Comparison of ENCODE assay signal across 9 cellular contexts in the genomic region with DNA sequence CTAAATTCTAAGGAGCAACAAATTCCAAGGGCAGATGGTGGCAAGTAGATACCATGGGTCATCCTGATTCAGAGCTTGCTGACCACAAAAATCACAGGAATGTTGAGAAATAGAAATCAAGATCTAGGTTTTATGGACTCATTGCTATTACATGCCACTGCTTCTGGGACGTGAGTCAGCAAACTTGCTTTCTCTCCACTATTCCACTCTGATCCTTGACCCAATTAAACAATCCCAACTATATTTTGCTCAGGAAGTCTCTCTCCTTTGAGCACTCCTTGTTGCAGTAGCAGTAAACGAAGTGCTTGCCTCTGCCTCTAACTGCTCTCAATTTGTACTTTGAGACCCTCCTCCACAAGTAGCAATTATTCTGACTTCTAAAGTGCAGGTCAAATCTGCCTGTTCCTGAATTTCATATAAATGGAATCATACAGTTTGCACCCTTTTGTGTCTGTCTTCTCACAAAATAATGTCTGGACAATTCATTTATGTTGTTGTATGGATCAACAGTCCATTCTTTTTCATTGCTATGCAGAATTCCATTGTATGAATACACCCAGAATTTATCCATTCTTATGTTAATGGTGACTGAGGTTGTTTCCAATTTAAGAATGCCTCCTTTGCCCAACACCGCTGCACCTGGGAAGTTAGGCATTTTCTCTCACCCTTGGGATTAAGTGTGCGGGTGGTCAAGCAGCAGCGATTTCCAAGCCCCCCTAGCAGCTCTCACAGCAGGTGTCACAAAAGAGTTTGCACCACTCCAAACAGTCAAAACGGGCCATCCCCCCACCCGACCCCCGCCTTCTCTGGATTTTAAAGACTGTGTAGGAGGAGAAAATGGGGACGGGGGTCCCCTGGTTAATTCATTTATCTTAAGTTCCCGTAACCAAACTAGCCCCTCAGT. TPM values are rescaled to one million over a fixed set of nuclear protein-coding genes. Genes with fewer than 3 reads are reported as not detected.
DNase-seq lines count a peak whose midpoint lies in the region; ATAC-seq, FAIRE-seq and TF ChIP-seq lines count a peak whose summit lies in the region.
"Had no signal": no experiment of that assay in that cellular context is flagged by ENCODE, and none has a peak within 500 bp of the region (broad histone marks: within the 10 kb centered on the region; RNA-seq: fewer than 3 reads in every experiment).

No MANE protein-coding gene starts in this region.

- peaks cover 4% of the 10 kb centered on the region for H3K4me1 ChIP-seq in iPS DF 6.9 (ENCODE audit: control insufficient read depth, insufficient read depth, low read length)
- H3K4me1 ChIP-seq in stomach, result peaks cover 0 to 13% (median 4%) of the 10 kb centered on the region in 4 donors
- no peaks in the 10 kb centered on the region for H3K4me1 ChIP-seq in HepG2 (ENCODE audit: insufficient read depth, low read length)

- whole genome bisulfite sequencing in iPS DF 6.9 (ENCODE audit: insufficient coverage, insufficient read length), result no CpG with 5 or more reads among the region's 10 CpGs
- WGBS in stomach, 5 donors, result 45 to 66% (median 62%) methylated on average over 10 of the region's 10 CpGs
- WGBS in HepG2 (ENCODE audit: low lambda C conversion rate), result 92% methylated on average over 10 of the region's 10 CpGs

- no peak for TF ChIP-seq EP300 in stomach (IDR thresholded peaks at IDR 0.05)
- TF ChIP-seq EP300 in HepG2 (IDR thresholded peaks at IDR 0.05; ENCODE audit: low read depth in 2 of 2, low read length in 2 of 2), result no peak
- TF ChIP-seq EP300 in HepG2 (CRISPR knock-in tag; IDR thresholded peaks at IDR 0.05; ENCODE audit: borderline replicate concordance), result no peak

- TF ChIP-seq CTCF in stomach (IDR thresholded peaks at IDR 0.05), result no peak
- no peak for TF ChIP-seq CTCF in HepG2 (CRISPR knock-in tag; IDR thresholded peaks at IDR 0.05)

- no peak for FAIRE-seq in HepG2 (lab: Jason Lieb, UNC)

- BruUV-seq in HepG2 (replicated peaks; lab: Mats Ljungman, UMichigan), result no TSS peak

- H3K4me3 ChIP-seq in iPS DF 6.9 (ENCODE audit: low read length), result peak overlapping the region; percentile 5; the same call in 1 of the 2 replicates
- peak overlapping the region; percentile 44 to 50 (median 47) for H3K4me3 ChIP-seq in stomach
- H3K4me3 ChIP-seq in HepG2 (replicated peaks in 1 of 3; ENCODE audit: insufficient read depth in 1 of 3, low read depth in 2 of 3, low read length in 3 of 3), result no peak overlapping the region

- peaks cover 11% of the 10 kb centered on the region for H3K4me1 Mint-ChIP-seq in activated T-helper 1 cell treated with anti-CD3 and anti-CD28 coated beads, Interleukin-12 subunit alpha, Interleukin-12 subunit beta, Interleukin-2, Interleukin-4 antibody, amounts not matched to agents 30 ng/mL and 10 ng/mL and 1 ng/mL, durations not matched to agents 14 hours and 24 hours and 36 hours (ENCODE audit: low read depth)

- TF ChIP-seq POLR2A in stomach (IDR thresholded peaks at IDR 0.05) (no peak), HepG2 (IDR thresholded peaks at IDR 0.05; ENCODE audit: insufficient read depth in 1 of 2, low read depth in 2 of 2, low read length in 2 of 2) (no peak)

- DNase-seq in SIG-M5 treated with dmso at 0.1 percent for 504 hours (lab: John Stamatoyannopoulos, UW; ENCODE audit: unreplicated experiment) (peak; percentile 3), SIG-M5 (lab: John Stamatoyannopoulos, UW) (no peak), iPS DF 6.9 (ENCODE audit: low read depth, low spot score) (peak; percentile 66), stomach (no peak), NCI-H2171 treated with DMSO at 0.1 percent for 48 hours (lab: John Stamatoyannopoulos, UW) (no peak), SKM-1 treated with dmso at 0.1 percent for 144 hours (lab: John Stamatoyannopoulos, UW; ENCODE audit: unreplicated experiment) (no peak), HepG2 (ENCODE audit: low spot score) (no peak)
- no peak for DNase-seq in activated T-helper 1 cell treated with anti-CD3 and anti-CD28 coated beads, Interleukin-12 subunit alpha, Interleukin-12 subunit beta, Interleukin-2, Interleukin-4 antibody, amounts not matched to agents 30 ng/mL and 10 ng/mL and 1 ng/mL, durations not matched to agents 14 hours and 24 hours and 36 hours (ENCODE audit: low spot score)

- H3K27ac ChIP-seq in iPS DF 6.9 (ENCODE audit: low read length) (peak overlapping the region; percentile 94), stomach (peak overlapping the region in 1 of 5 donors; percentile 69), HepG2 (ENCODE audit: extremely low read length, insufficient read depth, low read length) (no peak overlapping the region)
- H3K27ac ChIP-seq: 22Rv1 had no signal

- H3K4me2 ChIP-seq in HepG2 (ENCODE audit: low read depth, low read length), result no peak overlapping the region

- peaks cover 9% of the 10 kb centered on the region for H3K36me3 Mint-ChIP-seq in activated T-helper 1 cell treated with anti-CD3 and anti-CD28 coated beads, Interleukin-12 subunit alpha, Interleukin-12 subunit beta, Interleukin-2, Interleukin-4 antibody, amounts not matched to agents 30 ng/mL and 10 ng/mL and 1 ng/mL, durations not matched to agents 14 hours and 24 hours and 36 hours (ENCODE audit: low read depth)

- no peaks in the 10 kb centered on the region for H4K20me1 ChIP-seq in HepG2 (ENCODE audit: insufficient read depth, low read length)

- peak overlapping the region; percentile 74 for H3K4me3 Mint-ChIP-seq in activated T-helper 1 cell treated with anti-CD3 and anti-CD28 coated beads, Interleukin-12 subunit alpha, Interleukin-12 subunit beta, Interleukin-2, Interleukin-4 antibody, amounts not matched to agents 30 ng/mL and 10 ng/mL and 1 ng/mL, durations not matched to agents 14 hours and 24 hours and 36 hours

- CTCF ChIA-PET in HepG2 (lab: Yijun Ruan, JAX; ENCODE audit: low intra/inter-chr PET ratio, low total read pairs), result no interaction called here

- H3K9me3 ChIP-seq in iPS DF 6.9 (ENCODE audit: control insufficient read depth, insufficient read depth, low read length) (no peaks in the 10 kb centered on the region), stomach (no peaks in the 10 kb centered on the region), HepG2 (ENCODE audit: low read length) (no peaks in the 10 kb centered on the region)

- H3K79me2 ChIP-seq in HepG2 (ENCODE audit: insufficient read depth, low read length), result no peaks in the 10 kb centered on the region

- no peaks in the 10 kb centered on the region for H3K36me3 ChIP-seq in iPS DF 6.9 (ENCODE audit: control insufficient read depth, insufficient read depth, low read length)
- H3K36me3 ChIP-seq in stomach, result peaks cover 7 to 33% (median 22%) of the 10 kb centered on the region in 4 donors
- peaks cover 6 to 16% of the 10 kb centered on the region in 2 experiments; a peak in 4 of 5 replicates for H3K36me3 ChIP-seq in HepG2 (replicated peaks in 1 of 2; ENCODE audit: control insufficient read depth in 1 of 2, insufficient read depth in 2 of 2, low read length in 2 of 2)

- ATAC-seq in HepG2, result no peak

- H3K27ac Mint-ChIP-seq in activated T-helper 1 cell treated with anti-CD3 and anti-CD28 coated beads, Interleukin-12 subunit alpha, Interleukin-12 subunit beta, Interleukin-2, Interleukin-4 antibody, amounts not matched to agents 30 ng/mL and 10 ng/mL and 1 ng/mL, durations not matched to agents 14 hours and 24 hours and 36 hours, result peak overlapping the region; percentile 81

- H3K27me3 Mint-ChIP-seq in activated T-helper 1 cell treated with anti-CD3 and anti-CD28 coated beads, Interleukin-12 subunit alpha, Interleukin-12 subunit beta, Interleukin-2, Interleukin-4 antibody, amounts not matched to agents 30 ng/mL and 10 ng/mL and 1 ng/mL, durations not matched to agents 14 hours and 24 hours and 36 hours (ENCODE audit: insufficient read depth), result peaks cover 3% of the 10 kb centered on the region

- H2AFZ ChIP-seq in HepG2 (ENCODE audit: low read length), result no peak overlapping the region

- in situ Hi-C loops in HepG2 (cut with HindIII; ENCODE audit: extremely low pct_ligation_motif_present, low pct_unique_long_range_greater_than_20kb), result loop anchor here (25.0 kb wide), 1 partner anchor 593 kb away; no protein-coding TSS in a partner anchor

- POLR2A ChIA-PET in HepG2 (lab: Yijun Ruan, JAX), result no interaction called here

- H3K27me3 ChIP-seq in iPS DF 6.9 (ENCODE audit: control insufficient read depth, insufficient read depth, low read length) (no peaks in the 10 kb centered on the region), stomach (no peaks in the 10 kb centered on the region), HepG2 (ENCODE audit: control insufficient read depth in 1 of 2, insufficient read depth in 2 of 2, low read length in 2 of 2) (no peaks in the 10 kb centered on the region)

- H3K9me3 Mint-ChIP-seq in activated T-helper 1 cell treated with anti-CD3 and anti-CD28 coated beads, Interleukin-12 subunit alpha, Interleukin-12 subunit beta, Interleukin-2, Interleukin-4 antibody, amounts not matched to agents 30 ng/mL and 10 ng/mL and 1 ng/mL, durations not matched to agents 14 hours and 24 hours and 36 hours, result peaks cover 6% of the 10 kb centered on the region

- no peak overlapping the region for H3K9ac ChIP-seq in HepG2 (ENCODE audit: insufficient read depth, low read depth, low read length)

- no peak for TF ChIP-seq RAD21 in HepG2 (CRISPR knock-in tag; IDR thresholded peaks at IDR 0.05)

- intact Hi-C loops in activated T-helper 1 cell treated with anti-CD3 and anti-CD28 coated beads, Interleukin-12 subunit alpha, Interleukin-12 subunit beta, Interleukin-2, Interleukin-4 antibody, amounts not matched to agents 30 ng/mL and 10 ng/mL and 1 ng/mL, durations not matched to agents 14 hours and 24 hours and 36 hours (cut with micrococcal nuclease), result loop anchor here (10.0 kb wide), 1 partner anchor 685 kb away; the partner anchor contains the start of gene HELLS
- intact Hi-C loops in stomach (cut with DNase I; ENCODE audit: low total_unique reads), result no loop called here
- intact Hi-C loops in HepG2 (cut with micrococcal nuclease; ENCODE audit: unreplicated experiment), result no loop called here

RNA-seq across cellular contexts. Expression of gene ACSM6, which starts 35.9 kb away (rescaled TPM):
- not detected in 2 replicates for total RNA-seq in activated T-helper 1 cell treated with anti-CD3 and anti-CD28 coated beads, Interleukin-12 subunit alpha, Interleukin-12 subunit beta, Interleukin-2, Interleukin-4 antibody, amounts not matched to agents 30 ng/mL and 10 ng/mL and 1 ng/mL, durations not matched to agents 14 hours and 24 hours and 36 hours
- 1 to 10 TPM in 1 of 5 donors, under 1 TPM in 1, not detected in 3; 0.58 to 7.2 TPM for total RNA-seq in stomach
- 1 to 10 TPM in 1 of 3 donors, under 1 TPM in 2; 0.13 to 7.5 (median 0.68) TPM for polyA plus RNA-seq in stomach
- not detected in 2 replicates for total RNA-seq in HepG2 (2016; rRNA removed; fragmentation: Illumina TruSeq; extraction: Trizol)
- total RNA-seq in HepG2 (2016; cell fraction: cytosol; rRNA removed; fragmentation: Illumina TruSeq; extraction: Trizol; ENCODE audit: low read depth), result not detected in 2 replicates
- not detected in 2 replicates for total RNA-seq in HepG2 (2016; cell fraction: insoluble cytoplasmic fraction; rRNA removed; fragmentation: Illumina TruSeq; extraction: Trizol)
- not detected in 2 replicates for total RNA-seq in HepG2 (2016; cell fraction: membrane; rRNA removed; fragmentation: Illumina TruSeq; extraction: Trizol)
- total RNA-seq in HepG2 (2016; cell fraction: nucleus; rRNA removed; fragmentation: Illumina TruSeq; extraction: Trizol), result not detected in 2 replicates
- polyA plus RNA-seq in HepG2 (2011; rRNA removed), result not detected in 2 replicates
- polyA plus RNA-seq in HepG2 (2011; cell fraction: cytosol; rRNA removed), result not detected in 2 replicates
- not detected in 2 replicates for polyA plus RNA-seq in HepG2 (2011; cell fraction: nucleus; rRNA removed)
- not detected in 2 replicates for polyA plus RNA-seq in HepG2 (2012)
- not detected in 2 replicates for polyA plus RNA-seq in HepG2 (2016; cell fraction: cytosol; fragmentation: Illumina TruSeq; extraction: Trizol; ENCODE audit: low read depth)
- not detected in 2 replicates for polyA plus RNA-seq in HepG2 (2016; cell fraction: insoluble cytoplasmic fraction; fragmentation: Illumina TruSeq; extraction: Trizol; ENCODE audit: low read depth)
- not detected in 2 replicates for polyA plus RNA-seq in HepG2 (2016; cell fraction: membrane; fragmentation: Illumina TruSeq; extraction: Trizol; ENCODE audit: low read depth)
- polyA plus RNA-seq in HepG2 (2016; cell fraction: nucleus; fragmentation: Illumina TruSeq; extraction: Trizol; ENCODE audit: insufficient read depth, low read depth), result not detected in 2 replicates
- not detected in 2 replicates for polyA minus RNA-seq in HepG2 (2011; rRNA and poly(A)+ RNA removed; ENCODE audit: low replicate concordance)
- polyA minus RNA-seq in HepG2 (2011; cell fraction: cytosol; rRNA and poly(A)+ RNA removed), result not detected in 2 replicates
- not detected in 2 replicates for polyA minus RNA-seq in HepG2 (2011; cell fraction: nucleus; rRNA and poly(A)+ RNA removed)

Comparison
In these comparisons a context has a peak if more than half of its experiments do, and no peak if none do; other contexts are left out.
1. DNase-seq: peak in SIG-M5 treated with dmso at 0.1 percent for 504 hours (single experiment) and iPS DF 6.9 (single experiment); none in SIG-M5 (single experiment), activated T-helper 1 cell treated with anti-CD3 and anti-CD28 coated beads, Interleukin-12 subunit alpha, Interleukin-12 subunit beta, Interleukin-2, Interleukin-4 antibody, amounts not matched to agents 30 ng/mL and 10 ng/mL and 1 ng/mL, durations not matched to agents 14 hours and 24 hours and 36 hours (single experiment), stomach (single experiment), NCI-H2171 treated with DMSO at 0.1 percent for 48 hours (single experiment), SKM-1 treated with dmso at 0.1 percent for 144 hours (single experiment) and HepG2 (single experiment).
2. H3K4me3 ChIP-seq: peak in iPS DF 6.9 (single experiment) and stomach (4 of 4); none in HepG2 (0 of 3).